In genomic region chrX:1534321-1535168, GRCh38 we compare ENCODE assay signal across 8 cellular contexts. TPM values are rescaled to one million over a fixed set of nuclear protein-coding genes. Genes with fewer than 3 reads are reported as not detected.
A peak's percentile ranks its signal among the peaks of the same experiment; 100 is the strongest.
DNase-seq lines count a peak whose midpoint lies in the region; ATAC-seq and TF ChIP-seq lines count a peak whose summit lies in the region.

No MANE protein-coding gene starts in this region.

- no peaks in the 10 kb centered on the region for H3K36me3 ChIP-seq in PC-3 (ENCODE audit: low read depth, low read length)

- no peaks in the 10 kb centered on the region for H3F3A ChIP-seq in PC-3 (ENCODE audit: low read length, unreplicated experiment)

- POLR2A ChIA-PET in PC-3 (lab: Charles Lee; ENCODE audit: unreplicated experiment), result no interaction called here

- H3K27me3 Mint-ChIP-seq in memory B cell (no peaks in the 10 kb centered on the region), endothelial cell (ENCODE audit: unreplicated experiment) (no peaks in the 10 kb centered on the region)

- peak overlapping the region; percentile 97 for H3K4me3 Mint-ChIP-seq in memory B cell
- no peak overlapping the region for H3K4me3 Mint-ChIP-seq in endothelial cell (ENCODE audit: unreplicated experiment)

- no peak overlapping the region for H2AFZ ChIP-seq in PC-3 (ENCODE audit: low read length)

- no peak overlapping the region for H3K27ac ChIP-seq in PC-3 (ENCODE audit: low read length)

- H3K79me2 ChIP-seq in PC-3 (ENCODE audit: low read length), result no peaks in the 10 kb centered on the region

- peak overlapping the region; percentile 94 for H3K27ac Mint-ChIP-seq in memory B cell
- H3K27ac Mint-ChIP-seq in endothelial cell (ENCODE audit: unreplicated experiment), result no peak overlapping the region

- intact Hi-C loops in PC-3 (cut with micrococcal nuclease), result no loop called here

- no peaks in the 10 kb centered on the region for H3K4me1 ChIP-seq in PC-3 (ENCODE audit: insufficient read depth, low read length)

- H3K27me3 ChIP-seq in PC-3 (ENCODE audit: low read length), result no peaks in the 10 kb centered on the region

- no peak overlapping the region for H3K4me3 ChIP-seq in PC-3 (ENCODE audit: low read length)
- no peak overlapping the region for H3K4me3 ChIP-seq in foreskin fibroblast (ENCODE audit: low read depth in 1 of 2, low read length in 2 of 2)

- peaks cover 12% of the 10 kb centered on the region for H3K4me1 Mint-ChIP-seq in memory B cell
- no peaks in the 10 kb centered on the region for H3K4me1 Mint-ChIP-seq in endothelial cell (ENCODE audit: unreplicated experiment)

- no peak overlapping the region for H3K4me2 ChIP-seq in PC-3 (ENCODE audit: low read length)

- no TSS peak for BruUV-seq in PC-3 (replicated peaks; lab: Mats Ljungman, UMichigan)

- H3K9me3 Mint-ChIP-seq in memory B cell (no peaks in the 10 kb centered on the region), endothelial cell (ENCODE audit: unreplicated experiment) (peaks cover 4% of the 10 kb centered on the region)

- TF ChIP-seq CTCF in PC-3 (conservative IDR thresholded peaks at IDR 0.05; ENCODE audit: low read depth, low read length), result no peak
- no peak for TF ChIP-seq CTCF in endothelial cell (IDR thresholded peaks at IDR 0.05; ENCODE audit: unreplicated experiment)
- TF ChIP-seq CTCF in foreskin fibroblast (IDR thresholded peaks at IDR 0.05; ENCODE audit: low read depth, low read length), result no peak

- H4K20me1 ChIP-seq in PC-3 (ENCODE audit: low read length), result no peaks in the 10 kb centered on the region

- peak; percentile 27 for ATAC-seq in GM19043 (IDR thresholded peaks at IDR 0.05; ENCODE audit: low read depth, unreplicated experiment)
- ATAC-seq in HG03442 (IDR thresholded peaks at IDR 0.05; ENCODE audit: unreplicated experiment), result peak; percentile 20
- peak; percentile 18 for ATAC-seq in memory B cell (ENCODE audit: low read depth)
- no peak for ATAC-seq in PC-3

- CTCF ChIA-PET in PC-3 (lab: Charles Lee), result no interaction called here

- H3K9me3 ChIP-seq in PC-3 (ENCODE audit: low read length), result no peaks in the 10 kb centered on the region

- H3K9me2 ChIP-seq in PC-3 (replicated peaks; ENCODE audit: low read length), result no peaks in the 10 kb centered on the region

- DNase-seq in activated CD4-positive, alpha-beta T cell treated with anti-CD3 and anti-CD28 coated beads, Interleukin-2, amount 50 U/mL, for 1 hour, result peak; percentile 38
- DNase-seq in memory B cell (ENCODE audit: low spot score in 2 of 2), result peak in 1 of 2 donors; percentile 43
- no peak for DNase-seq in PC-3
- DNase-seq in pons (ENCODE audit: low spot score), result no peak
- no peak for DNase-seq in endothelial cell (ENCODE audit: low spot score)
- DNase-seq in foreskin fibroblast, result no peak

- H3K9ac ChIP-seq in PC-3 (ENCODE audit: low read length), result no peak overlapping the region

- H3K36me3 Mint-ChIP-seq in memory B cell (peaks cover 9% of the 10 kb centered on the region), endothelial cell (ENCODE audit: low read depth, unreplicated experiment) (no peaks in the 10 kb centered on the region)

RNA-seq across cellular contexts. Expression of gene P2RY8, which starts 2.4 kb away (rescaled TPM):
- not detected in 2 replicates for total RNA-seq in PC-3 (2014; rRNA removed)
- not detected for total RNA-seq in endothelial cell (ENCODE audit: unreplicated experiment)

RNA-seq across cellular contexts. Expression of gene AKAP17A, which starts 56.9 kb away (rescaled TPM):
- total RNA-seq in PC-3 (2014; rRNA removed) (36.8 and 41.5 TPM in 2 replicates), endothelial cell (ENCODE audit: unreplicated experiment) (25.9 TPM)
